Comparison of ENCODE assay signal across 1 cellular context in the genomic region with DNA sequence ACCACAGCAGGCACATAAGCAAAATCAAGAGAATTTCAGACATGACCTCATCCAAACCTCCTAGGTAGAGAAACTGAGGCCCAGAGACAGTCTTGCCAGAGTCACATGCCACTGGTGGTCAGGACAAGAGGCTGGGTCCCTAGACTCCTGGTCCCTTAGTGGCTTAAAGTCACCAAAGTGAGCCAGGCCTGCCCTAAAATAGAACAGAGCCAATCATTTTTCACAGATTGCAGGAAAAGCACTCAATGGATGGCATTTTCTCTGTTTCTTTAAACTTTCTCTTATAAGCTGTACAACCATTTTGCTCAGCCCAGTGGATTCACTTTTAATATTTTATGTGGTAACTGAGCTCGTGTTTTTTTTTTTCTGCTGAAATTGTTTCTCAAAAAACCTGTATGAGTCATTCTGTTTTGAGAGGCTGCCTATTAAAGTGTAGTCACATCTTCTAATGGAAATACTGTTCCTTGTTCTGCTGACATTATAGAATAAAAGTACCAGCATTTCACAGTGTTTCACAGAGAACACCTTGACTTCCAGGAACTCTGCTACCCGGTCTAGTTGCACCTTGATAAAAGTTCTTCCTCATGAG.
TF ChIP-seq lines count a peak whose summit lies in the region.

No MANE protein-coding gene starts in this region.

TF ChIP-seq in SK-N-SH, 30 proteins besides CTCF, POLR2A, EP300 and RAD21 (continued from another document):
- no peak for TF ChIP-seq IRF3 (IDR thresholded peaks at IDR 0.05; ENCODE audit: low read depth, low read length)
- 0 out of 2 replicates have a peak, but pooled peaks have one; percentile 1 for TF ChIP-seq GABPA (IDR thresholded peaks at IDR 0.05; ENCODE audit: low read depth)
- TF ChIP-seq, protein P1, sequence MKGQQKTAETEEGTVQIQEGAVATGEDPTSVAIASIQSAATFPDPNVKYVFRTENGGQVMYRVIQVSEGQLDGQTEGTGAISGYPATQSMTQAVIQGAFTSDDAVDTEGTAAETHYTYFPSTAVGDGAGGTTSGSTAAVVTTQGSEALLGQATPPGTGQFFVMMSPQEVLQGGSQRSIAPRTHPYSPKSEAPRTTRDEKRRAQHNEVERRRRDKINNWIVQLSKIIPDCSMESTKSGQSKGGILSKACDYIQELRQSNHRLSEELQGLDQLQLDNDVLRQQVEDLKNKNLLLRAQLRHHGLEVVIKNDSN (IDR thresholded peaks at IDR 0.05; ENCODE audit: borderline replicate concordance, low read depth): no peak
- TF ChIP-seq MEF2A (IDR thresholded peaks at IDR 0.05; ENCODE audit: borderline replicate concordance, low read depth): no peak
- no peak for TF ChIP-seq SIN3A (IDR thresholded peaks at IDR 0.05; ENCODE audit: borderline replicate concordance, low read depth, low read length)
- TF ChIP-seq PBX3 (IDR thresholded peaks at IDR 0.05): no peak
